ENCODE assay signal across 9 cellular contexts in the genomic region with DNA sequence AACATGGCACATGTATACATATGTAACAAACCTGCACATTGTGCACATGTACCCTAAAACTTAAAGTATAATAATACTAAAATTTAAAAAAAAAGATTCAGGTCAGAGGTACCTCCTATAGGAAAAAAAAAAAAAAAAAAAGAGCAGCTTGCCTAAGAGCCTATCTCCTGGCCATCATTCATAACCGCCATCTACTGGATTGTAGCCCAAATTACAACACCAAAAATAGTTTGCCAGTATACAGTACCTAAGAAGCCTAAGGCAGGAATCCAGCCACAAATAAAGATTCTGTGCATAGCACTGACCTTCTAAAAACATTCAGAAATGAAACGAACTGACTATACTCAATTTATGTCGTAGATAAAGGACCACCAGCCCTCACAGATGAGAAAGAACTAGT.
DNase-seq lines count a peak whose midpoint lies in the region; ATAC-seq and TF ChIP-seq lines count a peak whose summit lies in the region.
"Had no signal": no experiment of that assay in that cellular context is flagged by ENCODE, and none has a peak within 500 bp of the region (broad histone marks: within the 10 kb centered on the region; RNA-seq: fewer than 3 reads in every experiment).

No MANE protein-coding gene starts in this region.

- H3K4me1 Mint-ChIP-seq in GM23338: no peaks in the 10 kb centered on the region

- no peaks in the 10 kb centered on the region for H3K4me1 ChIP-seq in DND-41 (ENCODE audit: insufficient read depth, low read length)
- H3K4me1 ChIP-seq in GM23338 (ENCODE audit: insufficient read depth): no peaks in the 10 kb centered on the region
- H3K4me1 ChIP-seq in left ventricle myocardium inferior: no peaks in the 10 kb centered on the region
- H3K4me1 ChIP-seq in Peyer's patch: no peaks in the 10 kb centered on the region

- no peak overlapping the region for H3K4me3 ChIP-seq in DND-41 (ENCODE audit: low read depth in 1 of 2, low read length in 2 of 2)
- no peak overlapping the region for H3K4me3 ChIP-seq in GM23338
- no peak overlapping the region for H3K4me3 ChIP-seq in NB4 (ENCODE audit: low read depth, low read length)
- H3K4me3 ChIP-seq in epithelial cell of esophagus (ENCODE audit: low read length): no peak overlapping the region
- H3K4me3 ChIP-seq in left ventricle myocardium inferior: no peak overlapping the region
- H3K4me3 ChIP-seq in Peyer's patch: no peak overlapping the region

- H3K4me2 ChIP-seq in DND-41 (ENCODE audit: insufficient read depth, low read length) (no peak overlapping the region), GM23338 (no peak overlapping the region)

- TF ChIP-seq CTCF in DND-41 (IDR thresholded peaks at IDR 0.05; ENCODE audit: borderline replicate concordance, extremely low read depth, low read length, poor library complexity, severe bottlenecking) (peak; percentile 24), GM23338 (conservative IDR thresholded peaks at IDR 0.05; ENCODE audit: low read depth in 2 of 2) (peak; percentile 60 to 68), NB4 (IDR thresholded peaks at IDR 0.05; ENCODE audit: low read depth, low read length) (peak; percentile 48), epithelial cell of esophagus (IDR thresholded peaks at IDR 0.05; ENCODE audit: insufficient read depth, low read depth, low read length, missing control alignments) (peak; percentile 48), left ventricle myocardium inferior (IDR thresholded peaks at IDR 0.05; ENCODE audit: borderline replicate concordance) (no peak), Peyer's patch (IDR thresholded peaks at IDR 0.05) (no peak)

- DNase-seq in DND-41: no peak
- DNase-seq in GM23338 (ENCODE audit: low spot score): peak; percentile 67
- DNase-seq in NB4 (ENCODE audit: low read depth): peak; percentile 53
- DNase-seq in epithelial cell of esophagus (ENCODE audit: low read depth): peak; percentile 60
- no peak for DNase-seq in posterior cingulate gyrus
- no peak for DNase-seq in left ventricle myocardium inferior
- DNase-seq in Peyer's patch: no peak
- DNase-seq in stimulated activated CD4-positive, alpha-beta T cell treated with anti-CD3 and anti-CD28 coated beads, Interleukin-4, amount 100 ng/mL, for 4 hours: no peak
- DNase-seq: activated T-cell treated with anti-CD3 and anti-CD28 coated beads, Interleukin-2, amount 50 U/mL, for 72 hours had no signal

- intact Hi-C loops in posterior cingulate gyrus (cut with DNase I) (no loop called here), left ventricle myocardium inferior (cut with micrococcal nuclease) (no loop called here)

- H3K27ac ChIP-seq in DND-41 (ENCODE audit: low read length): no peak overlapping the region
- no peak overlapping the region for H3K27ac ChIP-seq in GM23338 (ENCODE audit: low read depth)
- no peak overlapping the region for H3K27ac ChIP-seq in left ventricle myocardium inferior (replicated peaks)
- no peak overlapping the region for H3K27ac ChIP-seq in Peyer's patch

- no peaks in the 10 kb centered on the region for H3K36me3 ChIP-seq in DND-41 (ENCODE audit: insufficient read depth, low read length)
- 0 out of 2 replicates have a peak, but pooled peaks cover 6% of the 10 kb centered on the region for H3K36me3 ChIP-seq in GM23338 (ENCODE audit: insufficient read depth)
- no peaks in the 10 kb centered on the region for H3K36me3 ChIP-seq in left ventricle myocardium inferior
- H3K36me3 ChIP-seq in Peyer's patch: no peaks in the 10 kb centered on the region

- H3K4me3 Mint-ChIP-seq in GM23338: no peak overlapping the region
- H3K4me3 Mint-ChIP-seq: activated T-cell treated with anti-CD3 and anti-CD28 coated beads, Interleukin-2, amount 50 U/mL, for 72 hours had no signal

- no peak overlapping the region for H3K9ac ChIP-seq in DND-41 (ENCODE audit: low read depth, low read length)

- H2AFZ ChIP-seq in DND-41 (ENCODE audit: low read depth, low read length) (no peak overlapping the region), GM23338 (no peak overlapping the region)

- H3K9me2 ChIP-seq in GM23338 (ENCODE audit: insufficient read depth): peaks cover 5% of the 10 kb centered on the region

- H3K9me3 ChIP-seq in DND-41 (ENCODE audit: insufficient read depth, low read length, severe bottlenecking): no peaks in the 10 kb centered on the region
- peaks cover 29% of the 10 kb centered on the region for H3K9me3 ChIP-seq in left ventricle myocardium inferior (replicated peaks)
- H3K9me3 ChIP-seq in Peyer's patch: peaks cover 0 to 5% (median 0%) of the 10 kb centered on the region in 4 donors

- H3K27me3 ChIP-seq in DND-41 (ENCODE audit: insufficient read depth, low read length, poor library complexity): no peaks in the 10 kb centered on the region
- no peaks in the 10 kb centered on the region for H3K27me3 ChIP-seq in GM23338 (ENCODE audit: insufficient read depth)
- no peaks in the 10 kb centered on the region for H3K27me3 ChIP-seq in left ventricle myocardium inferior (ENCODE audit: low read depth)
- no peaks in the 10 kb centered on the region for H3K27me3 ChIP-seq in Peyer's patch

- H3K9me3 Mint-ChIP-seq in GM23338: peaks cover 49% of the 10 kb centered on the region

- ATAC-seq in DND-41 (ENCODE audit: insufficient read depth, low read depth): no peak
- ATAC-seq in GM23338: no peak
- ATAC-seq: activated T-cell treated with anti-CD3 and anti-CD28 coated beads, Interleukin-2, amount 50 U/mL, for 72 hours had no signal

- no peaks in the 10 kb centered on the region for H3F3A ChIP-seq in GM23338 (replicated peaks; ENCODE audit: low read depth)

- no peak for TF ChIP-seq POLR2A in NB4 (IDR thresholded peaks at IDR 0.05; ENCODE audit: extremely low read depth, insufficient read length)
- TF ChIP-seq POLR2A in Peyer's patch (IDR thresholded peaks at IDR 0.05): no peak

- H4K20me1 ChIP-seq in DND-41 (ENCODE audit: insufficient read depth, low read length): no peaks in the 10 kb centered on the region
- no peaks in the 10 kb centered on the region for H4K20me1 ChIP-seq in GM23338 (replicated peaks; ENCODE audit: insufficient read depth)

- H3K79me2 ChIP-seq in DND-41 (ENCODE audit: insufficient read depth, low read length) (no peaks in the 10 kb centered on the region), GM23338 (replicated peaks; ENCODE audit: insufficient read depth) (no peaks in the 10 kb centered on the region)

- peaks cover 39% of the 10 kb centered on the region for H3K36me3 Mint-ChIP-seq in GM23338 (ENCODE audit: low read depth)

- no peaks in the 10 kb centered on the region for H3K27me3 Mint-ChIP-seq in GM23338 (ENCODE audit: insufficient read depth, low read depth, poor library complexity)

- no peak overlapping the region for H3K27ac Mint-ChIP-seq in GM23338
- H3K27ac Mint-ChIP-seq: activated T-cell treated with anti-CD3 and anti-CD28 coated beads, Interleukin-2, amount 50 U/mL, for 72 hours had no signal

TF ChIP-seq in GM23338, 12 proteins besides CTCF, POLR2A, EP300 and RAD21 (continues in another document):
- TF ChIP-seq, protein P1, sequence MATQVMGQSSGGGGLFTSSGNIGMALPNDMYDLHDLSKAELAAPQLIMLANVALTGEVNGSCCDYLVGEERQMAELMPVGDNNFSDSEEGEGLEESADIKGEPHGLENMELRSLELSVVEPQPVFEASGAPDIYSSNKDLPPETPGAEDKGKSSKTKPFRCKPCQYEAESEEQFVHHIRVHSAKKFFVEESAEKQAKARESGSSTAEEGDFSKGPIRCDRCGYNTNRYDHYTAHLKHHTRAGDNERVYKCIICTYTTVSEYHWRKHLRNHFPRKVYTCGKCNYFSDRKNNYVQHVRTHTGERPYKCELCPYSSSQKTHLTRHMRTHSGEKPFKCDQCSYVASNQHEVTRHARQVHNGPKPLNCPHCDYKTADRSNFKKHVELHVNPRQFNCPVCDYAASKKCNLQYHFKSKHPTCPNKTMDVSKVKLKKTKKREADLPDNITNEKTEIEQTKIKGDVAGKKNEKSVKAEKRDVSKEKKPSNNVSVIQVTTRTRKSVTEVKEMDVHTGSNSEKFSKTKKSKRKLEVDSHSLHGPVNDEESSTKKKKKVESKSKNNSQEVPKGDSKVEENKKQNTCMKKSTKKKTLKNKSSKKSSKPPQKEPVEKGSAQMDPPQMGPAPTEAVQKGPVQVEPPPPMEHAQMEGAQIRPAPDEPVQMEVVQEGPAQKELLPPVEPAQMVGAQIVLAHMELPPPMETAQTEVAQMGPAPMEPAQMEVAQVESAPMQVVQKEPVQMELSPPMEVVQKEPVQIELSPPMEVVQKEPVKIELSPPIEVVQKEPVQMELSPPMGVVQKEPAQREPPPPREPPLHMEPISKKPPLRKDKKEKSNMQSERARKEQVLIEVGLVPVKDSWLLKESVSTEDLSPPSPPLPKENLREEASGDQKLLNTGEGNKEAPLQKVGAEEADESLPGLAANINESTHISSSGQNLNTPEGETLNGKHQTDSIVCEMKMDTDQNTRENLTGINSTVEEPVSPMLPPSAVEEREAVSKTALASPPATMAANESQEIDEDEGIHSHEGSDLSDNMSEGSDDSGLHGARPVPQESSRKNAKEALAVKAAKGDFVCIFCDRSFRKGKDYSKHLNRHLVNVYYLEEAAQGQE (IDR thresholded peaks at IDR 0.05; ENCODE audit: unreplicated experiment): no peak
- TF ChIP-seq, protein P2, sequence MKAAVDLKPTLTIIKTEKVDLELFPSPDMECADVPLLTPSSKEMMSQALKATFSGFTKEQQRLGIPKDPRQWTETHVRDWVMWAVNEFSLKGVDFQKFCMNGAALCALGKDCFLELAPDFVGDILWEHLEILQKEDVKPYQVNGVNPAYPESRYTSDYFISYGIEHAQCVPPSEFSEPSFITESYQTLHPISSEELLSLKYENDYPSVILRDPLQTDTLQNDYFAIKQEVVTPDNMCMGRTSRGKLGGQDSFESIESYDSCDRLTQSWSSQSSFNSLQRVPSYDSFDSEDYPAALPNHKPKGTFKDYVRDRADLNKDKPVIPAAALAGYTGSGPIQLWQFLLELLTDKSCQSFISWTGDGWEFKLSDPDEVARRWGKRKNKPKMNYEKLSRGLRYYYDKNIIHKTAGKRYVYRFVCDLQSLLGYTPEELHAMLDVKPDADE (IDR thresholded peaks at IDR 0.05): no peak
- TF ChIP-seq ZNF114 (CRISPR knock-in tag; IDR thresholded peaks at IDR 0.05): no peak
- TF ChIP-seq STAT1 (IDR thresholded peaks at IDR 0.05; ENCODE audit: unreplicated experiment): no peak
- TF ChIP-seq ZNF331 (CRISPR knock-in tag; IDR thresholded peaks at IDR 0.05; ENCODE audit: low read depth): no peak
- no peak for TF ChIP-seq EZH2phosphoT487 (IDR thresholded peaks at IDR 0.05; ENCODE audit: unreplicated experiment)

Comparison
In these comparisons a context has a peak if more than half of its experiments do, and no peak if none do; other contexts are left out.
1. DNase-seq: peak in GM23338 (single experiment), NB4 (single experiment) and epithelial cell of esophagus (single experiment); none in DND-41 (single experiment), posterior cingulate gyrus (0 of 10), left ventricle myocardium inferior (single experiment), Peyer's patch (0 of 3) and stimulated activated CD4-positive, alpha-beta T cell treated with anti-CD3 and anti-CD28 coated beads, Interleukin-4, amount 100 ng/mL, for 4 hours (0 of 2).
2. CTCF ChIP-seq: peak in DND-41 (single experiment), GM23338 (2 of 2), NB4 (single experiment) and epithelial cell of esophagus (single experiment); none in left ventricle myocardium inferior (single experiment) and Peyer's patch (0 of 6).